ENCODE assay signal across 1 cellular context in the genomic region with DNA sequence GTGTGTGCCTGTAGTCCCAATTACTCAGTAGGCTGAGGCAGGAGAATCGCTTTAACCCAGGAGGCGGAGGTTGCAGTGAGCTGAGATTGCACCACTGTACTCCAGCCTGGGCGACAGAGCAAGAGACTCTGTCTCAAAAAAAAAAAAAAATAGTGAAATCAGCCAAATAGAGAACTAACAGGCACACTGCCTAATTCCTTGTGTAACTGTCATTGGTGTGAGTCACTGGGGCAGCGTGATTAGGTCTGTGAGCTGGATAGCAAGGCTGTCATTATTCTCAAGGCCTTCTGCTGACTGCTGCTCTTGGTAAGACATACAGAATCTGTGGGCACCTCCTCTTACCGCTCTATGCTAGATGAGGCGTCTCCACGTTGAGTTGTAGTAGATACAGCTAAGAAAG.
TF ChIP-seq lines count a peak whose summit lies in the region.

No MANE protein-coding gene starts in this region.

TF ChIP-seq in WTC11, 78 proteins besides CTCF, POLR2A, EP300 and RAD21 (continued from another document):
- TF ChIP-seq, protein P1, sequence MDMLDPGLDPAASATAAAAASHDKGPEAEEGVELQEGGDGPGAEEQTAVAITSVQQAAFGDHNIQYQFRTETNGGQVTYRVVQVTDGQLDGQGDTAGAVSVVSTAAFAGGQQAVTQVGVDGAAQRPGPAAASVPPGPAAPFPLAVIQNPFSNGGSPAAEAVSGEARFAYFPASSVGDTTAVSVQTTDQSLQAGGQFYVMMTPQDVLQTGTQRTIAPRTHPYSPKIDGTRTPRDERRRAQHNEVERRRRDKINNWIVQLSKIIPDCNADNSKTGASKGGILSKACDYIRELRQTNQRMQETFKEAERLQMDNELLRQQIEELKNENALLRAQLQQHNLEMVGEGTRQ (CRISPR knock-in tag; IDR thresholded peaks at IDR 0.05), result no peak
- TF ChIP-seq EMX1 (CRISPR knock-in tag; IDR thresholded peaks at IDR 0.05) (no peak), JUN (CRISPR knock-in tag; IDR thresholded peaks at IDR 0.05) (no peak), NR2C2 (CRISPR knock-in tag; IDR thresholded peaks at IDR 0.05) (no peak), ZNF232 (CRISPR knock-in tag; IDR thresholded peaks at IDR 0.05) (no peak)
- TF ChIP-seq, protein P2, sequence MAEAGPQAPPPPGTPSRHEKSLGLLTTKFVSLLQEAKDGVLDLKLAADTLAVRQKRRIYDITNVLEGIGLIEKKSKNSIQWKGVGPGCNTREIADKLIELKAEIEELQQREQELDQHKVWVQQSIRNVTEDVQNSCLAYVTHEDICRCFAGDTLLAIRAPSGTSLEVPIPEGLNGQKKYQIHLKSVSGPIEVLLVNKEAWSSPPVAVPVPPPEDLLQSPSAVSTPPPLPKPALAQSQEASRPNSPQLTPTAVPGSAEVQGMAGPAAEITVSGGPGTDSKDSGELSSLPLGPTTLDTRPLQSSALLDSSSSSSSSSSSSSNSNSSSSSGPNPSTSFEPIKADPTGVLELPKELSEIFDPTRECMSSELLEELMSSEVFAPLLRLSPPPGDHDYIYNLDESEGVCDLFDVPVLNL (CRISPR knock-in tag; IDR thresholded peaks at IDR 0.05; ENCODE audit: borderline replicate concordance, low read depth), result no peak
